Comparison of ENCODE assay signal across 29 cellular contexts in the genomic region with DNA sequence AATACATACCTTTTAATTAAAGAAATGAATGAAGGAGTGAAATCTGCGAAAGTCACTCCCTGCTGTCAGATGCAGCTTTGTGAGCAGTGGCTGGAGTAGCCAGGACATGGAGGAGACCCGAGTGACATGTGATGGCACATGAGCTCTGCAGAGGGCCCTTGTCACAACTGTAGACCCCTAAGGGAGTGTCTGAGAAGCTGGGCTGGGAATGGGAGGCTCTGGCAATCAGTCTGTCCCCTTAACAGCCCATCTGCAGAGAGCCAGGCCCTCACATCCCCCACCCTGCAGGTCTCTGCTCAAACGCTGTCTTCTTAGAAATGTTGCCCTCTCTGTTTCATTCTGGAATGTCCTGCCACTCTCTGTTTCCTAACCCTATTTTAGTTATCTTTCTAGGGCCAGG.
A peak's percentile ranks its signal among the peaks of the same experiment; 100 is the strongest.
DNase-seq lines count a peak whose midpoint lies in the region; TF ChIP-seq lines count a peak whose summit lies in the region.
"Had no signal": no experiment of that assay in that cellular context is flagged by ENCODE, and none has a peak within 500 bp of the region (broad histone marks: within the 10 kb centered on the region; RNA-seq: fewer than 3 reads in every experiment).

No MANE protein-coding gene starts in this region.

- no peak for TF ChIP-seq POLR2A in spleen (IDR thresholded peaks at IDR 0.05)

- no peak overlapping the region for H4K8ac ChIP-seq in mesenchymal stem cell (ENCODE audit: low read length)

- H4K91ac ChIP-seq in mesenchymal stem cell (ENCODE audit: low read length) = no peak overlapping the region

- H2AK5ac ChIP-seq in mesenchymal stem cell (ENCODE audit: low read length, severe bottlenecking) = no peak overlapping the region

- H3K23ac ChIP-seq in mesenchymal stem cell (ENCODE audit: low read length in 2 of 2) = no peak overlapping the region

- no peak overlapping the region for H2BK12ac ChIP-seq in mesenchymal stem cell (ENCODE audit: low read length in 2 of 2)

- H3K4ac ChIP-seq in mesenchymal stem cell (ENCODE audit: low read depth in 1 of 2, low read length in 2 of 2) = no peak overlapping the region

- no peaks in the 10 kb centered on the region for H3K79me1 ChIP-seq in mesenchymal stem cell (replicated peaks; ENCODE audit: low read length, poor library complexity, severe bottlenecking)

- H3K9ac ChIP-seq in mesenchymal stem cell (ENCODE audit: low read length) = no peak overlapping the region
- H3K9ac ChIP-seq: BLaER1; BLaER1 treated with 17β-estradiol and CSF1 and Interleukin-3, amounts not matched to agents 10 nM and 100 nM had no signal

- no peak overlapping the region for H2BK15ac ChIP-seq in mesenchymal stem cell (ENCODE audit: low read depth, poor library complexity, severe bottlenecking)

- no peak for TF ChIP-seq CTCF in spleen (IDR thresholded peaks at IDR 0.05 in 8 of 11, conservative IDR thresholded peaks at IDR 0.05 in 3 of 11)

- H2AFZ ChIP-seq in mesenchymal stem cell (ENCODE audit: low read depth, low read length) = no peak overlapping the region

- H3K27ac ChIP-seq in spleen (no peak overlapping the region), mesenchymal stem cell (ENCODE audit: low read length, poor library complexity, severe bottlenecking) (no peak overlapping the region)
- H3K27ac ChIP-seq: 22Rv1; A549; BLaER1; BLaER1 treated with 17β-estradiol and CSF1 and Interleukin-3, amounts not matched to agents 10 nM and 100 nM; C4-2B had no signal

- H3K9me3 ChIP-seq in spleen (no peaks in the 10 kb centered on the region), mesenchymal stem cell (ENCODE audit: control insufficient read depth, low read length) (no peaks in the 10 kb centered on the region)
- H3K9me3 ChIP-seq: A549; BE2C; BLaER1; BLaER1 treated with 17β-estradiol and CSF1 and Interleukin-3, amounts not matched to agents 10 nM and 100 nM; Caco-2 had no signal

- H3K4me3 ChIP-seq in spleen (no peak overlapping the region), mesenchymal stem cell (ENCODE audit: insufficient read depth in 1 of 2, low read depth in 1 of 2, low read length in 2 of 2) (no peak overlapping the region)
- H3K4me3 ChIP-seq: A549; BLaER1; BLaER1 treated with 17β-estradiol and CSF1 and Interleukin-3, amounts not matched to agents 10 nM and 100 nM had no signal

- H3K14ac ChIP-seq in mesenchymal stem cell (ENCODE audit: low read length in 2 of 2) = no peak overlapping the region

- H3K36me3 ChIP-seq in spleen (no peaks in the 10 kb centered on the region), mesenchymal stem cell (ENCODE audit: control insufficient read depth in 1 of 2, insufficient read depth in 2 of 2, low read depth in 1 of 2, low read length in 2 of 2) (no peaks in the 10 kb centered on the region)
- H3K36me3 ChIP-seq: BE2C; BLaER1; BLaER1 treated with 17β-estradiol and CSF1 and Interleukin-3, amounts not matched to agents 10 nM and 100 nM had no signal

- no peak overlapping the region for H3K18ac ChIP-seq in mesenchymal stem cell (ENCODE audit: low read depth in 1 of 2, low read length in 2 of 2)

- H3K27me3 ChIP-seq in spleen (replicated peaks in 1 of 7) (peaks cover 0 to 21% (median 0%) of the 10 kb centered on the region in 7 donors), mesenchymal stem cell (ENCODE audit: control insufficient read depth in 1 of 2, insufficient read depth in 1 of 2, low read length in 2 of 2) (no peaks in the 10 kb centered on the region)
- H3K27me3 ChIP-seq: BE2C; BLaER1; BLaER1 treated with 17β-estradiol and CSF1 and Interleukin-3, amounts not matched to agents 10 nM and 100 nM had no signal

- no peak overlapping the region for H3K4me2 ChIP-seq in mesenchymal stem cell (ENCODE audit: low read length, poor library complexity, severe bottlenecking)
- H3K4me2 ChIP-seq: A549; BLaER1; BLaER1 treated with 17β-estradiol and CSF1 and Interleukin-3, amounts not matched to agents 10 nM and 100 nM had no signal

- H3K4me1 ChIP-seq in spleen (no peaks in the 10 kb centered on the region), mesenchymal stem cell (ENCODE audit: control insufficient read depth, insufficient read depth, low read depth, low read length) (no peaks in the 10 kb centered on the region)
- H3K4me1 ChIP-seq: A549, BE2C, Caco-2 had no signal

- peak; percentile 72 for DNase-seq in mesenteric fat pad (ENCODE audit: low spot score)
- peak; percentile 44 for DNase-seq in spleen
- no peak for DNase-seq in HPDE6-E6E7 (ENCODE audit: extremely low spot score)
- no peak for DNase-seq in mesenchymal stem cell
- DNase-seq: 8988T; ACHN; AML-193; BE2C; C1 segment of cervical spinal cord; Caco-2; Calu3; CD4-positive, alpha-beta memory T cell; CD4-positive, alpha-beta T cell; CD4-positive, CD25-positive, alpha-beta regulatory T cell; CD8-positive, alpha-beta memory T cell; CD8-positive, alpha-beta T cell; COR-L47; DMS 273 treated with DMSO at 0.1 percent for 48 hours; DMS153; DMS53; DMS79; DMS79 treated with DMSO at 0.1 percent for 48 hours; DND-41; EL had no signal

- H2BK120ac ChIP-seq in mesenchymal stem cell (ENCODE audit: low read depth, low read length) = no peak overlapping the region

- intact Hi-C loops in spleen (cut with DNase I; ENCODE audit: low total_unique reads) = no loop called here

- no peak overlapping the region for H2BK5ac ChIP-seq in mesenchymal stem cell (ENCODE audit: low read depth, low read length, poor library complexity, severe bottlenecking)

- WGBS in spleen, 5 donors = 54 to 73% (median 69%) methylated on average over 3 of the region's 3 CpGs
- 52% methylated on average over 3 of the region's 3 CpGs for WGBS in mesenchymal stem cell

Comparison
In these comparisons a context has a peak if more than half of its experiments do, and no peak if none do; other contexts are left out.
1. DNase-seq: peak in mesenteric fat pad (single experiment) and spleen (single experiment); none in HPDE6-E6E7 (single experiment) and mesenchymal stem cell (single experiment).